Comparison of ENCODE assay signal across 8 cellular contexts in the genomic region with DNA sequence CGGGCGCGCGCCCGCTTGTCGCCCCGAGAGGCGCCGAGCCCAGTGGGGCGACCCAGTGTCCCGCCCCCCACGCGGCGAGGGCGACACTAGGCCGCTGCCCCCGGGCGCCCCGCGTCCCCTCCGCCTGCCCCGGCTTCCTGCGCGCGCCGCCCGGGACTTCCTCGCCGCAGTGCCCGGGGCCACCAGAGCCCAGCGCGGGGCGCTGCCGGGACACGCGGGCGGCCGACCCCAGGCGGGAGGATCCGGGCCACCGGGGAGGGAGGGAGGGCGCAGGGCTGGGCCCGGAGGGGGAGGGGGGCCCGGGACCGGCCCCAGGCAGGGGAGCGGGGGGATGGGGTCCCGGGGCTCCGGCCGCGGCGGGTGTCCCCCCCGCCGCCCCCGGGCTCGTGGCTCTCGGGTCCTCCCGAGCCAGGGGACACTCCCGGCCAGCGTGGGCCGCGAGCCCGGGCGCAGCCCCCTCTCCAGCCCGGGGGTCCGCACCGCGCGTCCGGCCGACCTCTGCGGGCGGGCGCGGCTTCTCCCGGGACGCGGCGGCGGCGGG. TPM values are rescaled to one million over a fixed set of nuclear protein-coding genes. Genes with fewer than 3 reads are reported as not detected.
DNase-seq lines count a peak whose midpoint lies in the region; ATAC-seq and TF ChIP-seq lines count a peak whose summit lies in the region.

No MANE protein-coding gene starts in this region.

- H2BK15ac ChIP-seq in IMR-90 (ENCODE audit: low read depth, low read length), result no peak overlapping the region

- H3K9me3 ChIP-seq in BE2C (no peaks in the 10 kb centered on the region), IMR-90 (ENCODE audit: control insufficient read depth, insufficient read depth, low read length) (no peaks in the 10 kb centered on the region), mucosa of rectum (ENCODE audit: control insufficient read depth in 2 of 2, low read length in 2 of 2) (no peaks in the 10 kb centered on the region), thymus (ENCODE audit: control insufficient read depth) (no peaks in the 10 kb centered on the region)

- H3K27me3 Mint-ChIP-seq in activated CD4-positive, alpha-beta T cell treated with anti-CD3 and anti-CD28 coated beads for 36 hours, result no peaks in the 10 kb centered on the region

- peaks cover 13% of the 10 kb centered on the region for H3K4me1 Mint-ChIP-seq in activated CD4-positive, alpha-beta T cell treated with anti-CD3 and anti-CD28 coated beads for 36 hours

- TF ChIP-seq CTCF in BE2C (IDR thresholded peaks at IDR 0.05; ENCODE audit: low read depth, low read length), result no peak
- peak; percentile 44 for TF ChIP-seq CTCF in IMR-90 (conservative IDR thresholded peaks at IDR 0.05; ENCODE audit: low read depth, low read length)

- intact Hi-C loops in IMR-90 (cut with micrococcal nuclease), result loop anchor here (5.0 kb wide), 1 partner anchor 121 kb away; no protein-coding TSS in a partner anchor
- intact Hi-C loops in activated CD4-positive, alpha-beta T cell treated with anti-CD3 and anti-CD28 coated beads for 36 hours (cut with DNase I, micrococcal nuclease), result loop anchor here in 1 of 2 experiments (1.0 to 2.0 kb wide), 4 partner anchors 51 to 140 kb away; a partner anchor contains a TSS

- no peak overlapping the region for H3K18ac ChIP-seq in IMR-90 (ENCODE audit: low read depth, low read length)

- peak; percentile 44 for ATAC-seq in GM19397 (IDR thresholded peaks at IDR 0.05; ENCODE audit: unreplicated experiment)
- peak; percentile 72 for ATAC-seq in IMR-90 (ENCODE audit: low read depth)
- ATAC-seq in activated CD4-positive, alpha-beta T cell treated with anti-CD3 and anti-CD28 coated beads for 36 hours, result peak; percentile 75

- H4K91ac ChIP-seq in IMR-90 (ENCODE audit: insufficient read depth, low read depth, low read length), result no peak overlapping the region

- TF ChIP-seq RAD21 in IMR-90 (IDR thresholded peaks at IDR 0.05; ENCODE audit: low read length), result no peak

- H4K20me1 ChIP-seq in IMR-90 (ENCODE audit: insufficient read depth, low read length), result peaks cover 3% of the 10 kb centered on the region

- H3K9me1 ChIP-seq in IMR-90 (ENCODE audit: insufficient read depth, low read length), result peaks cover 14% of the 10 kb centered on the region; the same call in 1 of the 2 replicates

- peak; percentile 81 for DNase-seq in BE2C
- DNase-seq in IMR-90, result peak; percentile 31
- peak; percentile 78 for DNase-seq in activated CD4-positive, alpha-beta T cell treated with anti-CD3 and anti-CD28 coated beads for 36 hours
- peak; percentile 53 for DNase-seq in effector CD4-positive, alpha-beta T cell
- DNase-seq in midbrain (lab: John Stamatoyannopoulos, UW), result no peak

- TF ChIP-seq POLR2A in IMR-90 (IDR thresholded peaks at IDR 0.05; ENCODE audit: low read depth, low read length), result 0 out of 2 replicates have a peak, but pooled peaks have one; percentile 34

- peaks cover 6 to 23% of the 10 kb centered on the region in 2 experiments; a peak in 3 of 4 replicates for H3K79me1 ChIP-seq in IMR-90 (ENCODE audit: low read depth in 1 of 2, low read length in 2 of 2)

- in situ Hi-C loops in IMR-90 (cut with MboI; ENCODE audit: low sequenced_read_pairs), result loop anchor here (10.0 kb wide), 1 partner anchor 238 kb away; no protein-coding TSS in a partner anchor

- H2AK5ac ChIP-seq in IMR-90 (ENCODE audit: low read depth, low read length), result no peak overlapping the region

- peak overlapping the region; percentile 81 for H2AFZ ChIP-seq in IMR-90 (replicated peaks; ENCODE audit: low read length, poor library complexity)

- CTCF ChIA-PET in IMR-90 (lab: Yijun Ruan, JAX), result no interaction called here
- CTCF ChIA-PET in activated CD4-positive, alpha-beta T cell treated with anti-CD3 and anti-CD28 coated beads for 36 hours (lab: Charles Lee), result no interaction called here

- BruUV-seq in IMR-90 (replicated peaks; lab: Mats Ljungman, UMichigan), result no TSS peak

- dilution Hi-C loops in IMR-90 (cut with HindIII; ENCODE audit: low sequenced_read_pairs, unreplicated experiment), result no loop called here

- no peak overlapping the region for H2BK20ac ChIP-seq in IMR-90 (ENCODE audit: low read depth, low read length)

- H3K27ac ChIP-seq in IMR-90 (ENCODE audit: insufficient read depth, low read length), result no peak overlapping the region
- H3K27ac ChIP-seq in mucosa of rectum (ENCODE audit: low read depth in 2 of 2, low read length in 2 of 2), result peak overlapping the region; percentile 89 to 92
- H3K27ac ChIP-seq in thymus (ENCODE audit: low read depth), result peak overlapping the region; percentile 56

- 0 out of 2 replicates have a peak overlapping the region, but pooled peaks have one; percentile 20 for H3K4me2 ChIP-seq in IMR-90 (ENCODE audit: low read depth, low read length)

- no peaks in the 10 kb centered on the region for H3K9me3 Mint-ChIP-seq in activated CD4-positive, alpha-beta T cell treated with anti-CD3 and anti-CD28 coated beads for 36 hours (ENCODE audit: low read depth)

- no peak overlapping the region for H3K14ac ChIP-seq in IMR-90 (replicated peaks; ENCODE audit: low read depth, low read length)

- WGBS in IMR-90 (ENCODE audit: extremely low coverage in 2 of 2, insufficient read length in 1 of 2), 2 experiments, result 2% methylated on average over 24 of the region's 80 CpGs; no CpG with 5 or more reads in 1 of the 2 experiments
- WGBS in thymus, result 1% methylated on average over 72 of the region's 80 CpGs

- H3K9ac ChIP-seq in IMR-90 (ENCODE audit: low read depth, low read length) (peak overlapping the region; percentile 25; the same call in 1 of the 2 replicates), mucosa of rectum (ENCODE audit: low read depth in 1 of 2, low read length in 2 of 2) (peak overlapping the region; percentile 68 to 89)

- POLR2A ChIA-PET in IMR-90 (lab: Charles Lee; ENCODE audit: unreplicated experiment), result no interaction called here
- POLR2A ChIA-PET in activated CD4-positive, alpha-beta T cell treated with anti-CD3 and anti-CD28 coated beads for 36 hours (lab: Charles Lee), result no interaction called here

- no peak overlapping the region for H3K23ac ChIP-seq in IMR-90 (ENCODE audit: low read depth, low read length)

- H3K4me3 Mint-ChIP-seq in activated CD4-positive, alpha-beta T cell treated with anti-CD3 and anti-CD28 coated beads for 36 hours, result no peak overlapping the region

- no peak overlapping the region for H3K56ac ChIP-seq in IMR-90 (ENCODE audit: extremely low read depth, insufficient read depth, low read length)

- H3K27ac Mint-ChIP-seq in activated CD4-positive, alpha-beta T cell treated with anti-CD3 and anti-CD28 coated beads for 36 hours, result no peak overlapping the region

- H3K36me3 ChIP-seq in BE2C (no peaks in the 10 kb centered on the region), IMR-90 (ENCODE audit: control insufficient read depth, insufficient read depth, low read length) (no peaks in the 10 kb centered on the region), mucosa of rectum (ENCODE audit: control insufficient read depth in 2 of 2, insufficient read depth in 2 of 2, low read length in 2 of 2) (no peaks in the 10 kb centered on the region), thymus (ENCODE audit: control insufficient read depth, insufficient read depth) (no peaks in the 10 kb centered on the region)

- H2AK9ac ChIP-seq in IMR-90 (replicated peaks; ENCODE audit: low read depth, low read length, poor library complexity), result no peak overlapping the region

- no peaks in the 10 kb centered on the region for H3K36me3 Mint-ChIP-seq in activated CD4-positive, alpha-beta T cell treated with anti-CD3 and anti-CD28 coated beads for 36 hours (ENCODE audit: low read depth)

- H3K4me3 ChIP-seq in BE2C (ENCODE audit: low read depth, low read length) (peak overlapping the region; percentile 47), IMR-90 (ENCODE audit: insufficient read depth, low read depth, low read length) (peak overlapping the region; percentile 86), mucosa of rectum (ENCODE audit: low read length in 2 of 2) (peak overlapping the region; percentile 31 to 64), thymus (ENCODE audit: low read length) (peak overlapping the region; percentile 71)

- H4K5ac ChIP-seq in IMR-90 (ENCODE audit: low read depth, low read length), result no peak overlapping the region

- peaks cover 9% of the 10 kb centered on the region for H3K4me1 ChIP-seq in BE2C
- H3K4me1 ChIP-seq in IMR-90 (ENCODE audit: control insufficient read depth, insufficient read depth, low read length), result peaks cover 21% of the 10 kb centered on the region
- peaks cover 46 to 49% of the 10 kb centered on the region in 2 donors for H3K4me1 ChIP-seq in mucosa of rectum (ENCODE audit: control insufficient read depth in 2 of 2, insufficient read depth in 2 of 2, low read length in 2 of 2)
- peaks cover 7% of the 10 kb centered on the region for H3K4me1 ChIP-seq in thymus (ENCODE audit: control insufficient read depth, insufficient read depth, low read length)

- H3K4ac ChIP-seq in IMR-90 (ENCODE audit: low read depth, low read length), result no peak overlapping the region

- H2BK120ac ChIP-seq in IMR-90 (ENCODE audit: low read depth, low read length), result no peak overlapping the region

- H2BK5ac ChIP-seq in IMR-90 (ENCODE audit: low read depth, low read length, poor library complexity, severe bottlenecking), result no peak overlapping the region

- no peak overlapping the region for H4K8ac ChIP-seq in IMR-90 (ENCODE audit: low read depth in 2 of 2, low read length in 2 of 2)

- H3K27me3 ChIP-seq in BE2C, result no peaks in the 10 kb centered on the region
- H3K27me3 ChIP-seq in IMR-90 (ENCODE audit: control insufficient read depth, insufficient read depth, low read length), result no peaks in the 10 kb centered on the region
- H3K27me3 ChIP-seq in mucosa of rectum (ENCODE audit: control insufficient read depth in 2 of 2, insufficient read depth in 2 of 2, low read length in 2 of 2), result no peaks in the 10 kb centered on the region
- peaks cover 22% of the 10 kb centered on the region for H3K27me3 ChIP-seq in thymus (ENCODE audit: control insufficient read depth, insufficient read depth)

TF ChIP-seq in IMR-90, 13 proteins besides CTCF, POLR2A, EP300 and RAD21 (continues in another document):
- TF ChIP-seq, protein P1, sequence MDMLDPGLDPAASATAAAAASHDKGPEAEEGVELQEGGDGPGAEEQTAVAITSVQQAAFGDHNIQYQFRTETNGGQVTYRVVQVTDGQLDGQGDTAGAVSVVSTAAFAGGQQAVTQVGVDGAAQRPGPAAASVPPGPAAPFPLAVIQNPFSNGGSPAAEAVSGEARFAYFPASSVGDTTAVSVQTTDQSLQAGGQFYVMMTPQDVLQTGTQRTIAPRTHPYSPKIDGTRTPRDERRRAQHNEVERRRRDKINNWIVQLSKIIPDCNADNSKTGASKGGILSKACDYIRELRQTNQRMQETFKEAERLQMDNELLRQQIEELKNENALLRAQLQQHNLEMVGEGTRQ (IDR thresholded peaks at IDR 0.05; ENCODE audit: low read depth, low read length), result no peak
- no peak for TF ChIP-seq SMC3 (IDR thresholded peaks at IDR 0.05; ENCODE audit: low read depth, low read length)
- no peak for TF ChIP-seq RFX5 (IDR thresholded peaks at IDR 0.05; ENCODE audit: low read depth, low read length)

RNA-seq across cellular contexts. Expression of a gene that starts 0.4 kb away (rescaled TPM):
- 52.5 TPM for polyA plus RNA-seq in BE2C (2012; ENCODE audit: insufficient read depth, insufficient read length, low read depth)
- total RNA-seq in IMR-90 (2012; rRNA removed), result 1.9 and 2.2 TPM in 2 replicates
- polyA plus RNA-seq in IMR-90 (2012; rRNA removed) (1.7 and 2.1 TPM in 2 replicates), thymus (9.8 TPM)
- polyA plus RNA-seq in IMR-90 (2012; cell fraction: cytosol; rRNA removed), result 2.2 and 3.6 TPM in 2 replicates
- polyA plus RNA-seq in IMR-90 (2012; cell fraction: nucleus; rRNA removed; ENCODE audit: low replicate concordance), result 1.8 and 4.6 TPM in 2 replicates
- 1 to 10 TPM; 2.4 to 2.9 TPM for total RNA-seq in activated CD4-positive, alpha-beta T cell treated with anti-CD3 and anti-CD28 coated beads for 36 hours
